9 cellular contexts compared by ENCODE assay signal in genomic region chr10:48493083-48493871, GRCh38.
A peak's percentile ranks its signal among the peaks of the same experiment; 100 is the strongest.
DNase-seq lines count a peak whose midpoint lies in the region; ATAC-seq and TF ChIP-seq lines count a peak whose summit lies in the region.
"Had no signal": no experiment of that assay in that cellular context is flagged by ENCODE, and none has a peak within 500 bp of the region (broad histone marks: within the 10 kb centered on the region; RNA-seq: fewer than 3 reads in every experiment).

No MANE protein-coding gene starts in this region.

- intact Hi-C loops in activated B cell treated with CpG ODN at 0.5 μM for 24 hours (cut with micrococcal nuclease), result no loop called here

- H3K9me3 Mint-ChIP-seq in activated B cell treated with CpG ODN at 0.5 μM for 24 hours (no peaks in the 10 kb centered on the region), memory B cell (no peaks in the 10 kb centered on the region)

- H3K27me3 Mint-ChIP-seq in activated B cell treated with CpG ODN at 0.5 μM for 24 hours, result peaks cover 7% of the 10 kb centered on the region
- peaks cover 21% of the 10 kb centered on the region for H3K27me3 Mint-ChIP-seq in memory B cell

- POLR2A ChIA-PET in activated B cell treated with CpG ODN at 0.5 μM for 24 hours (lab: Charles Lee), result no interaction called here

- no peaks in the 10 kb centered on the region for H3K9me3 ChIP-seq in gastroesophageal sphincter

- H3K36me3 ChIP-seq in gastroesophageal sphincter, result no peaks in the 10 kb centered on the region

- no peak for TF ChIP-seq POLR2A in gastroesophageal sphincter (IDR thresholded peaks at IDR 0.05)

- no peak overlapping the region for H3K4me3 ChIP-seq in gastroesophageal sphincter

- ATAC-seq in activated B cell treated with CpG ODN at 0.5 μM for 24 hours (ENCODE audit: low read depth) (no peak), memory B cell (ENCODE audit: low read depth) (peak; percentile 66), HG02642 (IDR thresholded peaks at IDR 0.05; ENCODE audit: poor library complexity, unreplicated experiment) (no peak), gastroesophageal sphincter (no peak)

- H3K4me1 Mint-ChIP-seq in activated B cell treated with CpG ODN at 0.5 μM for 24 hours (peaks cover 9% of the 10 kb centered on the region), memory B cell (peaks cover 15% of the 10 kb centered on the region)

- H3K4me3 Mint-ChIP-seq in activated B cell treated with CpG ODN at 0.5 μM for 24 hours, result peak overlapping the region; percentile 21
- H3K4me3 Mint-ChIP-seq in memory B cell, result no peak overlapping the region

- TF ChIP-seq CTCF in activated B cell treated with CpG ODN at 0.5 μM for 24 hours (IDR thresholded peaks at IDR 0.05), result no peak
- no peak for TF ChIP-seq CTCF in gastroesophageal sphincter (IDR thresholded peaks at IDR 0.05)

- H3K36me3 Mint-ChIP-seq in activated B cell treated with CpG ODN at 0.5 μM for 24 hours (ENCODE audit: low read depth), result no peaks in the 10 kb centered on the region
- no peaks in the 10 kb centered on the region for H3K36me3 Mint-ChIP-seq in memory B cell

- H3K4me1 ChIP-seq in gastroesophageal sphincter, result peaks cover 0 to 10% (median 0%) of the 10 kb centered on the region in 3 donors

- H3K27ac Mint-ChIP-seq in activated B cell treated with CpG ODN at 0.5 μM for 24 hours, result no peak overlapping the region
- no peak overlapping the region for H3K27ac Mint-ChIP-seq in memory B cell

- DNase-seq in GDM1 (lab: John Stamatoyannopoulos, UW), result peak; percentile 84
- DNase-seq in MV-4-11 (lab: John Stamatoyannopoulos, UW), result peak; percentile 77
- peak; percentile 6 for DNase-seq in activated B cell treated with CpG ODN at 0.5 μM for 24 hours
- DNase-seq in memory B cell (ENCODE audit: low spot score in 2 of 2), result no peak
- DNase-seq in stimulated activated CD4-positive, alpha-beta T cell treated with anti-CD3 and anti-CD28 coated beads, Interleukin-12 subunit alpha, Interleukin-12 subunit beta, amount 100 ng/mL, for 4 hours, result no peak
- DNase-seq: mesenchymal stem cell, NCI-H774 had no signal

- CTCF ChIA-PET in activated B cell treated with CpG ODN at 0.5 μM for 24 hours (lab: Charles Lee), result no interaction called here

- no peaks in the 10 kb centered on the region for H3K27me3 ChIP-seq in gastroesophageal sphincter

- H3K27ac ChIP-seq in gastroesophageal sphincter, result no peak overlapping the region

- 85 to 92% methylated on average over 2 to 4 of the region's 16 CpGs for WGBS in gastroesophageal sphincter (ENCODE audit: low coverage in 1 of 2), 2 donors

- no peak for TF ChIP-seq EP300 in gastroesophageal sphincter (IDR thresholded peaks at IDR 0.05)

Comparison
In these comparisons a context has a peak if more than half of its experiments do, and no peak if none do; other contexts are left out.
1. DNase-seq: peak in GDM1 (single experiment), MV-4-11 (single experiment) and activated B cell treated with CpG ODN at 0.5 μM for 24 hours (single experiment); none in memory B cell (0 of 2) and stimulated activated CD4-positive, alpha-beta T cell treated with anti-CD3 and anti-CD28 coated beads, Interleukin-12 subunit alpha, Interleukin-12 subunit beta, amount 100 ng/mL, for 4 hours (single experiment).